Comparison of ENCODE assay signal across 9 cellular contexts in the genomic region with DNA sequence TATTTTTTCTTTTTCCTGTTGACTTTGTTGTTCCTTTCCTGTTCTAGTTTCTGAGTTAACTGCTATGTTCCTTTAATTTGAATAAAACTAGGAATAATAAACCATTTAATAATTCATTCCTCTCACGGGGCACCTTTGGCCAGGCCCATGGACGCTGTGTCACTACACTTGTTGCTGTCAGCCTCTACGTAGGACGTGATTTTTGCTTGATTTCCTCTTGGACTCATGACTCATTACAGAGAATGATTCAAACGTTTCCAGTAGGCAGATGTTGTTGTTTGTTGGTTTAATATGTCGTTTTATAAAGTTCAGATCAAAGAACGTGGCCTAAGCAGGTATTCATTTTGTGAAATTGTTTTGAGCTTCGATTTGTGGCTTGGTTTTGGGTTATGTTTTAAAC. TPM values are rescaled to one million over a fixed set of nuclear protein-coding genes. Genes with fewer than 3 reads are reported as not detected.
DNase-seq lines count a peak whose midpoint lies in the region; ATAC-seq and FAIRE-seq lines count a peak whose summit lies in the region.
"Had no signal": no experiment of that assay in that cellular context is flagged by ENCODE, and none has a peak within 500 bp of the region (broad histone marks: within the 10 kb centered on the region; RNA-seq: fewer than 3 reads in every experiment).

No MANE protein-coding gene starts in this region.

- no peak overlapping the region for H4K8ac ChIP-seq in neuronal stem cell (ENCODE audit: low read depth, low read length)

- no peak overlapping the region for H3K4me3 ChIP-seq in neuronal stem cell (ENCODE audit: low read length in 2 of 2)
- H3K4me3 ChIP-seq: pancreas had no signal

- H2BK12ac ChIP-seq in neuronal stem cell (ENCODE audit: low read length): no peak overlapping the region

- no CpG with 5 or more reads among the region's 8 CpGs for WGBS in neuronal stem cell (ENCODE audit: extremely low coverage in 2 of 2, insufficient read length in 2 of 2, insufficient replicate concordance in 1 of 2), 2 donors

- FAIRE-seq in GM18507 (lab: Jason Lieb, UNC) (peak; percentile 15), RCC 7860 (lab: Jason Lieb, UNC) (peak; percentile 71)
- FAIRE-seq: pancreas had no signal

- H3K79me1 ChIP-seq in neuronal stem cell (ENCODE audit: low read depth, low read length): peaks cover 2% of the 10 kb centered on the region

- H4K91ac ChIP-seq in neuronal stem cell (ENCODE audit: low read depth, low read length, poor library complexity): no peak overlapping the region

- DNase-seq in GM18507 (ENCODE audit: extremely low spot score, insufficient read length, low read depth) (no peak), RCC 7860 (ENCODE audit: low spot score) (peak; percentile 57), renal cortical epithelial cell (ENCODE audit: low read depth) (peak; percentile 95), neuronal stem cell (ENCODE audit: low spot score) (no peak), NCI-H2081 (lab: John Stamatoyannopoulos, UW) (no peak)

- H3K4me1 ChIP-seq in neuronal stem cell (ENCODE audit: control insufficient read depth in 2 of 2, insufficient read depth in 1 of 2, low read depth in 1 of 2, low read length in 2 of 2): peaks cover 8 to 12% of the 10 kb centered on the region in 2 donors
- H3K4me1 ChIP-seq: pancreas had no signal

- no peak overlapping the region for H3K4ac ChIP-seq in neuronal stem cell (ENCODE audit: low read length)

- no peak overlapping the region for H3K9ac ChIP-seq in neuronal stem cell (ENCODE audit: low read depth, low read length, poor library complexity)

- peaks cover 2% of the 10 kb centered on the region for H3K27me3 Mint-ChIP-seq in dendritic cell treated with granulocyte-macrophage colony-stimulating factor and Interleukin-4, amounts not matched to agents 40 ng/mL and 50 ng/mL, for 4 days

- no peaks in the 10 kb centered on the region for H3K9me3 ChIP-seq in neuronal stem cell (replicated peaks in 1 of 2; ENCODE audit: control insufficient read depth in 2 of 2, insufficient read depth in 1 of 2, low read depth in 1 of 2, low read length in 2 of 2)
- H3K9me3 ChIP-seq: pancreas had no signal

- ATAC-seq in HG03135 (IDR thresholded peaks at IDR 0.05; ENCODE audit: unreplicated experiment) (no peak), GM21423 (IDR thresholded peaks at IDR 0.05; ENCODE audit: unreplicated experiment) (no peak)

- no peak overlapping the region for H3K14ac ChIP-seq in neuronal stem cell (ENCODE audit: low read length)

- H2BK5ac ChIP-seq in neuronal stem cell (ENCODE audit: low read length): no peak overlapping the region

- intact Hi-C loops in dendritic cell treated with granulocyte-macrophage colony-stimulating factor and Interleukin-4, amounts not matched to agents 40 ng/mL and 50 ng/mL, for 4 days (cut with micrococcal nuclease): loop anchor here (1.0 to 10.0 kb wide), 2 partner anchors 10 to 93 kb away; a partner anchor contains a TSS

- H3K27me3 ChIP-seq in neuronal stem cell (ENCODE audit: control insufficient read depth in 3 of 3, insufficient read depth in 3 of 3, low read depth in 1 of 3, low read length in 3 of 3): peaks cover 0 to 3% (median 0%) of the 10 kb centered on the region in 3 experiments
- H3K27me3 ChIP-seq: pancreas had no signal

- H3K4me2 ChIP-seq in neuronal stem cell (ENCODE audit: insufficient read depth, low read length, poor library complexity, severe bottlenecking): no peak overlapping the region

- no peak overlapping the region for H3K18ac ChIP-seq in neuronal stem cell (ENCODE audit: low read length)

- H3K4me3 Mint-ChIP-seq in dendritic cell treated with granulocyte-macrophage colony-stimulating factor and Interleukin-4, amounts not matched to agents 40 ng/mL and 50 ng/mL, for 4 days: peak overlapping the region; percentile 62

- H3K4me1 Mint-ChIP-seq in dendritic cell treated with granulocyte-macrophage colony-stimulating factor and Interleukin-4, amounts not matched to agents 40 ng/mL and 50 ng/mL, for 4 days (ENCODE audit: low read depth): peaks cover 61% of the 10 kb centered on the region

- no peaks in the 10 kb centered on the region for H3K9me3 Mint-ChIP-seq in dendritic cell treated with granulocyte-macrophage colony-stimulating factor and Interleukin-4, amounts not matched to agents 40 ng/mL and 50 ng/mL, for 4 days

- H3K23ac ChIP-seq in neuronal stem cell (ENCODE audit: low read depth, low read length, poor library complexity): no peak overlapping the region

- H3K27ac Mint-ChIP-seq in dendritic cell treated with granulocyte-macrophage colony-stimulating factor and Interleukin-4, amounts not matched to agents 40 ng/mL and 50 ng/mL, for 4 days: peak overlapping the region; percentile 99

- no peak overlapping the region for H2AK5ac ChIP-seq in neuronal stem cell (ENCODE audit: low read depth, low read length)

- H2AFZ ChIP-seq in neuronal stem cell (ENCODE audit: low read length): no peak overlapping the region

- H3K27ac ChIP-seq in neuronal stem cell (replicated peaks; ENCODE audit: low read length): no peak overlapping the region

- peaks cover 6% of the 10 kb centered on the region for H3K36me3 Mint-ChIP-seq in dendritic cell treated with granulocyte-macrophage colony-stimulating factor and Interleukin-4, amounts not matched to agents 40 ng/mL and 50 ng/mL, for 4 days (ENCODE audit: low read depth)

- H3K36me3 ChIP-seq in neuronal stem cell (replicated peaks in 1 of 2; ENCODE audit: control insufficient read depth in 2 of 2, insufficient read depth in 2 of 2, low read length in 2 of 2): no peaks in the 10 kb centered on the region
- H3K36me3 ChIP-seq: pancreas had no signal

- H2BK120ac ChIP-seq in neuronal stem cell (ENCODE audit: low read depth, low read length): no peak overlapping the region

- no peak overlapping the region for H2BK15ac ChIP-seq in neuronal stem cell (ENCODE audit: low read length)

RNA-seq across cellular contexts. Expression of a gene that starts 9.1 kb away (rescaled TPM):
- total RNA-seq in renal cortical epithelial cell: 5.9 and 8.2 TPM in 2 replicates
- polyA plus RNA-seq in neuronal stem cell (2013, experiment 1 of 2): 16.6 TPM
- 16.2 TPM for polyA plus RNA-seq in neuronal stem cell (2013, experiment 2 of 2)

Comparison
In these comparisons a context has a peak if more than half of its experiments do, and no peak if none do; other contexts are left out.
1. DNase-seq: peak in RCC 7860 (single experiment) and renal cortical epithelial cell (single experiment); none in GM18507 (single experiment), neuronal stem cell (single experiment) and NCI-H2081 (0 of 2).